In genomic region chrX:109782994-109783711, GRCh38 we compare ENCODE assay signal across 9 cellular contexts. TPM values are rescaled to one million over a fixed set of nuclear protein-coding genes. Genes with fewer than 3 reads are reported as not detected.
DNase-seq lines count a peak whose midpoint lies in the region; ATAC-seq and TF ChIP-seq lines count a peak whose summit lies in the region.
"Had no signal": no experiment of that assay in that cellular context is flagged by ENCODE, and none has a peak within 500 bp of the region (broad histone marks: within the 10 kb centered on the region; RNA-seq: fewer than 3 reads in every experiment).

No MANE protein-coding gene starts in this region.

- H2BK5ac ChIP-seq in neuronal stem cell (ENCODE audit: low read length), result no peak overlapping the region

- H3K79me1 ChIP-seq in neuronal stem cell (ENCODE audit: low read depth, low read length), result no peaks in the 10 kb centered on the region

- H2AK5ac ChIP-seq in neuronal stem cell (ENCODE audit: low read depth, low read length), result no peak overlapping the region

- H3K27me3 ChIP-seq in Peyer's patch, result no peaks in the 10 kb centered on the region
- H3K27me3 ChIP-seq in neuronal stem cell (ENCODE audit: control insufficient read depth in 3 of 3, insufficient read depth in 3 of 3, low read depth in 1 of 3, low read length in 3 of 3), result peaks cover 0 to 6% (median 0%) of the 10 kb centered on the region in 3 experiments

- no peak overlapping the region for H3K4me3 Mint-ChIP-seq in type B pancreatic cell

- no CpG with 5 or more reads among the region's 6 CpGs for WGBS in neuronal stem cell (ENCODE audit: extremely low coverage in 2 of 2, insufficient read length in 2 of 2, insufficient replicate concordance in 1 of 2), 2 donors

- no peaks in the 10 kb centered on the region for H3K36me3 Mint-ChIP-seq in type B pancreatic cell

- no peak overlapping the region for H4K91ac ChIP-seq in neuronal stem cell (ENCODE audit: low read depth, low read length, poor library complexity)

- H3K27ac Mint-ChIP-seq in type B pancreatic cell, result no peak overlapping the region

- no peaks in the 10 kb centered on the region for H3K36me3 ChIP-seq in Peyer's patch
- H3K36me3 ChIP-seq in neuronal stem cell (replicated peaks in 1 of 2; ENCODE audit: control insufficient read depth in 2 of 2, insufficient read depth in 2 of 2, low read length in 2 of 2), result no peaks in the 10 kb centered on the region

- H3K27me3 Mint-ChIP-seq in type B pancreatic cell, result no peaks in the 10 kb centered on the region

- H2BK15ac ChIP-seq in neuronal stem cell (ENCODE audit: low read length), result no peak overlapping the region

- no peak overlapping the region for H3K18ac ChIP-seq in neuronal stem cell (ENCODE audit: low read length)

- H3K4me1 Mint-ChIP-seq in type B pancreatic cell (ENCODE audit: unreplicated experiment), result peaks cover 9% of the 10 kb centered on the region

- no peak for TF ChIP-seq CTCF in fibroblast of mammary gland (conservative IDR thresholded peaks at IDR 0.05; ENCODE audit: control insufficient read depth, insufficient read depth, low read depth, low read length)
- no peak for TF ChIP-seq CTCF in Peyer's patch (IDR thresholded peaks at IDR 0.05)
- no peak for TF ChIP-seq CTCF in coronary artery (IDR thresholded peaks at IDR 0.05)
- TF ChIP-seq CTCF in type B pancreatic cell (conservative IDR thresholded peaks at IDR 0.05), result no peak

- H2AFZ ChIP-seq in neuronal stem cell (ENCODE audit: low read length), result no peak overlapping the region

- H3K9ac ChIP-seq in neuronal stem cell (ENCODE audit: low read depth, low read length, poor library complexity), result no peak overlapping the region

- H2BK120ac ChIP-seq in neuronal stem cell (ENCODE audit: low read depth, low read length), result no peak overlapping the region

- H2BK12ac ChIP-seq in neuronal stem cell (ENCODE audit: low read length), result no peak overlapping the region

- no peak for TF ChIP-seq POLR2A in Peyer's patch (IDR thresholded peaks at IDR 0.05)

- H3K14ac ChIP-seq in neuronal stem cell (ENCODE audit: low read length), result no peak overlapping the region

- no peak overlapping the region for H3K4me2 ChIP-seq in neuronal stem cell (ENCODE audit: insufficient read depth, low read length, poor library complexity, severe bottlenecking)

- no peak overlapping the region for H3K23ac ChIP-seq in neuronal stem cell (ENCODE audit: low read depth, low read length, poor library complexity)

- no peak overlapping the region for H3K4ac ChIP-seq in neuronal stem cell (ENCODE audit: low read length)

- H3K4me1 ChIP-seq in Peyer's patch (no peaks in the 10 kb centered on the region), neuronal stem cell (ENCODE audit: control insufficient read depth in 2 of 2, insufficient read depth in 1 of 2, low read depth in 1 of 2, low read length in 2 of 2) (no peaks in the 10 kb centered on the region)

- ATAC-seq in GM18519 (IDR thresholded peaks at IDR 0.05; ENCODE audit: low FRiP score, unreplicated experiment) (peak; percentile 69), GM21529 (IDR thresholded peaks at IDR 0.05; ENCODE audit: unreplicated experiment) (peak; percentile 89), HG03469 (IDR thresholded peaks at IDR 0.05; ENCODE audit: unreplicated experiment) (peak; percentile 79)

- H3K27ac ChIP-seq in Peyer's patch (no peak overlapping the region), neuronal stem cell (replicated peaks; ENCODE audit: low read length) (no peak overlapping the region), coronary artery (peak overlapping the region in 1 of 2 donors; percentile 28)

- H3K9me3 Mint-ChIP-seq in type B pancreatic cell, result no peaks in the 10 kb centered on the region

- peak; percentile 20 for DNase-seq in fibroblast of mammary gland (ENCODE audit: low read depth)
- no peak for DNase-seq in Peyer's patch
- DNase-seq in neuronal stem cell (ENCODE audit: low spot score), result no peak
- no peak for DNase-seq in coronary artery (ENCODE audit: low spot score)
- no peak for DNase-seq in type B pancreatic cell (ENCODE audit: extremely low spot score, unreplicated experiment)
- DNase-seq: NK-92 treated with Interleukin-12 subunit alpha and Interleukin-12 subunit beta, amount 100 ng/mL, for 24 hours had no signal

- no peak overlapping the region for H4K8ac ChIP-seq in neuronal stem cell (ENCODE audit: low read depth, low read length)

- H3K9me3 ChIP-seq in Peyer's patch (no peaks in the 10 kb centered on the region), neuronal stem cell (replicated peaks in 1 of 2; ENCODE audit: control insufficient read depth in 2 of 2, insufficient read depth in 1 of 2, low read depth in 1 of 2, low read length in 2 of 2) (no peaks in the 10 kb centered on the region)

- H3K4me3 ChIP-seq in fibroblast of mammary gland (ENCODE audit: control insufficient read depth, low read depth, low read length) (no peak overlapping the region), Peyer's patch (no peak overlapping the region), neuronal stem cell (ENCODE audit: low read length in 2 of 2) (no peak overlapping the region), coronary artery (no peak overlapping the region)

RNA-seq across cellular contexts. Expression of gene ACSL4, which starts 50.1 kb away (rescaled TPM):
- total RNA-seq in Peyer's patch (10 to 100 TPM; 12.4 to 32.2 (median 17.6) TPM), type B pancreatic cell (ENCODE audit: low replicate concordance) (24.7 and 42.9 TPM in 2 replicates)
- polyA plus RNA-seq in neuronal stem cell (2013, experiment 1 of 2), result 47.1 TPM
- polyA plus RNA-seq in neuronal stem cell (2013, experiment 2 of 2), result 49.3 TPM
